Comparison of ENCODE assay signal across 20 cellular contexts in genomic region chr3:174596447-174596982, GRCh38.
"Had no signal": no experiment of that assay in that cellular context is flagged by ENCODE, and none has a peak within 500 bp of the region (broad histone marks: within the 10 kb centered on the region; RNA-seq: fewer than 3 reads in every experiment).

No MANE protein-coding gene starts in this region.

- H3K4me3 ChIP-seq: dorsolateral prefrontal cortex, hepatocyte, lung, neural progenitor cell, ovary, right atrium auricular region had no signal

- H3K9ac ChIP-seq: neural progenitor cell had no signal

- H3K9me3 Mint-ChIP-seq: neural progenitor cell, type B pancreatic cell had no signal

- H3K4me2 ChIP-seq: hepatocyte, neural progenitor cell had no signal

- ATAC-seq: left cardiac atrium; left ventricle myocardium superior; natural killer cell treated with Interleukin-12 subunit alpha and Interleukin-12 subunit beta and Interleukin-15 and Interleukin-18, amount 100 ng/mL, for 72 hours had no signal

- H2AFZ ChIP-seq: hepatocyte, neural progenitor cell had no signal

- H3K36me3 ChIP-seq: neural progenitor cell, ovary, right atrium auricular region had no signal

- H3K27me3 Mint-ChIP-seq: natural killer cell treated with Interleukin-12 subunit alpha and Interleukin-12 subunit beta and Interleukin-15 and Interleukin-18, amount 100 ng/mL, for 72 hours; type B pancreatic cell had no signal

- H3K36me3 Mint-ChIP-seq: natural killer cell treated with Interleukin-12 subunit alpha and Interleukin-12 subunit beta and Interleukin-15 and Interleukin-18, amount 100 ng/mL, for 72 hours; neural progenitor cell; type B pancreatic cell had no signal

- H3K27ac ChIP-seq: dorsolateral prefrontal cortex, hepatocyte, neural progenitor cell, ovary, right atrium auricular region had no signal

- H3K27ac Mint-ChIP-seq: natural killer cell treated with Interleukin-12 subunit alpha and Interleukin-12 subunit beta and Interleukin-15 and Interleukin-18, amount 100 ng/mL, for 72 hours; neural progenitor cell; type B pancreatic cell had no signal

- DNase-seq: dorsolateral prefrontal cortex; effector CD8-positive, alpha-beta T cell; foreskin melanocyte; head of caudate nucleus; kidney; left cardiac atrium; left ventricle myocardium superior; midbrain; nucleus accumbens; ovary; small intestine; stimulated activated CD4-positive, alpha-beta T cell treated with anti-CD3 and anti-CD28 coated beads, Interleukin-12 subunit alpha, Interleukin-12 subunit beta, amount 100 ng/mL, for 4 hours; stimulated activated naive CD4-positive, alpha-beta T cell treated with Interleukin-2 at 50 U/mL for 16 hours had no signal

- H3K4me3 Mint-ChIP-seq: natural killer cell treated with Interleukin-12 subunit alpha and Interleukin-12 subunit beta and Interleukin-15 and Interleukin-18, amount 100 ng/mL, for 72 hours; neural progenitor cell; type B pancreatic cell had no signal

- H3K9me3 ChIP-seq: ovary, right atrium auricular region had no signal

- FAIRE-seq: kidney, small intestine, urothelium cell line had no signal

- H3K27me3 ChIP-seq: dorsolateral prefrontal cortex, hepatocyte, neural progenitor cell, ovary, right atrium auricular region had no signal

- H3K4me1 ChIP-seq: neural progenitor cell, right atrium auricular region had no signal

- H3K79me2 ChIP-seq: hepatocyte had no signal

- H3K4me1 Mint-ChIP-seq: neural progenitor cell had no signal
